In the genomic region with DNA sequence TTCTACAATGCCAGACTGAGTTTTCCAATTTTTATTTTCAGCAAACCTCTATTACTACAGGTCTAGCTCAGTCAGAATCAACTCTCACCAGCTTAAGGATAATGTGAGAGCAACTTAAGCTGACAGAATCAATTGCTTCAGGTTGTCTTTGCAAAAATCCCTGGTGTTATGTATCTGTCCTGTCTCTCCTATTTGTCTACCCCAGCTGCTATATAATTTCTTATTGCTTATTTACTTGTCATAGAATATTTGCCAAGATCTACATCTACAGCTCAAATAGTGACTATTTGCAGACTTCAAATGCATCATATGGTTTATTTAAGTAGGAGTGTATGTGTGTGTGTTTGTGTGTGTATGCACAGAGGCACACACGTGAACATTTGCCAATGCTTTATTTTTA, we compare ENCODE assay signal across 27 cellular contexts.
"Had no signal": no experiment of that assay in that cellular context is flagged by ENCODE, and none has a peak within 500 bp of the region (broad histone marks: within the 10 kb centered on the region; RNA-seq: fewer than 3 reads in every experiment).

No MANE protein-coding gene starts in this region.

- H3K4me3 ChIP-seq: K562, PC-9, SJCRH30, SK-N-MC had no signal

- DNase-seq: Kasumi-1, KG1, MM.1S, MV-4-11, NCI-H1092, NCI-H1105, NCI-H1417 treated with DMSO at 0.1 percent for 48 hours, NCI-H1436 treated with DMSO at 0.1 percent for 48 hours, NCI-H1694 treated with DMSO at 0.1 percent for 48 hours, NCI-H187 treated with DMSO at 0.1 percent for 48 hours, NCI-H2029, NCI-H2081, NCI-H2171 treated with DMSO at 0.1 percent for 48 hours, NCI-H2227 treated with DMSO at 0.1 percent for 48 hours, NCI-H345, NCI-H446, NCI-H510A treated with DMSO at 0.1 percent for 48 hours, NCI-H524 treated with DMSO at 0.1 percent for 48 hours, NCI-H526 treated with DMSO at 0.1 percent for 48 hours, NCI-H774, PC-9, SHP77, SIG-M5, SJCRH30 had no signal

- FAIRE-seq: K562, RCC 7860 had no signal
